ENCODE assay signal across 26 cellular contexts in genomic region chr20:62946918-62947317, GRCh38. TPM values are rescaled to one million over a fixed set of nuclear protein-coding genes. Genes with fewer than 3 reads are reported as not detected.
A peak's percentile ranks its signal among the peaks of the same experiment; 100 is the strongest.
DNase-seq lines count a peak whose midpoint lies in the region; ATAC-seq, FAIRE-seq and TF ChIP-seq lines count a peak whose summit lies in the region.
"Had no signal": no experiment of that assay in that cellular context is flagged by ENCODE, and none has a peak within 500 bp of the region (broad histone marks: within the 10 kb centered on the region; RNA-seq: fewer than 3 reads in every experiment).

No MANE protein-coding gene starts in this region.

- TF ChIP-seq POLR2A in K562 (conservative IDR thresholded peaks at IDR 0.05), result no peak

- H2AFZ ChIP-seq in SK-N-SH (ENCODE audit: low read depth) (no peak overlapping the region), K562 (ENCODE audit: low read depth, low read length) (no peak overlapping the region)

- in situ Hi-C loops in K562 (cut with MboI), result no loop called here

- TF ChIP-seq CTCF in SK-N-SH (IDR thresholded peaks at IDR 0.05), result no peak
- TF ChIP-seq CTCF in K562 (IDR thresholded peaks at IDR 0.05 in 2 of 3, conservative IDR thresholded peaks at IDR 0.05 in 1 of 3; ENCODE audit: insufficient read depth in 2 of 3, low read depth in 1 of 3, low read length in 3 of 3), result no peak
- no peak for TF ChIP-seq CTCF in HFFc6 (IDR thresholded peaks at IDR 0.05)

- H3K27ac Mint-ChIP-seq in stimulated activated naive B cell treated with anti-CD40 and anti-IgM and Interleukin-4, amounts not matched to agents 10 μg/mL and 1 μg/mL and 100 μg/mL, for 72 hours, result peak overlapping the region; percentile 31
- no peak overlapping the region for H3K27ac Mint-ChIP-seq in HFFc6
- H3K27ac Mint-ChIP-seq: activated T-helper 17 cell treated with anti-CD3 and anti-CD28 coated beads, Interleukin-2, amount 50 U/mL, for 72 hours had no signal

- H3K27me3 Mint-ChIP-seq in stimulated activated naive B cell treated with anti-CD40 and anti-IgM and Interleukin-4, amounts not matched to agents 10 μg/mL and 1 μg/mL and 100 μg/mL, for 72 hours, result no peaks in the 10 kb centered on the region
- H3K27me3 Mint-ChIP-seq in HFFc6 (ENCODE audit: insufficient read depth), result peaks cover 1% of the 10 kb centered on the region; the same call in 1 of the 2 replicates
- H3K27me3 Mint-ChIP-seq: activated T-helper 17 cell treated with anti-CD3 and anti-CD28 coated beads, Interleukin-2, amount 50 U/mL, for 72 hours had no signal

- H3F3A ChIP-seq in SK-N-SH (replicated peaks; ENCODE audit: insufficient read depth), result no peaks in the 10 kb centered on the region

- TF ChIP-seq RAD21 in SK-N-SH (IDR thresholded peaks at IDR 0.05; ENCODE audit: low read length) (peak; percentile 54), K562 (CRISPR knock-in tag; conservative IDR thresholded peaks at IDR 0.05 in 1 of 2, IDR thresholded peaks at IDR 0.05 in 1 of 2) (no peak)

- H3K9me3 Mint-ChIP-seq in stimulated activated naive B cell treated with anti-CD40 and anti-IgM and Interleukin-4, amounts not matched to agents 10 μg/mL and 1 μg/mL and 100 μg/mL, for 72 hours, result peaks cover 0 to 3% of the 10 kb centered on the region in 2 donors
- H3K9me3 Mint-ChIP-seq in HFFc6, result no peaks in the 10 kb centered on the region
- H3K9me3 Mint-ChIP-seq: activated T-helper 17 cell treated with anti-CD3 and anti-CD28 coated beads, Interleukin-2, amount 50 U/mL, for 72 hours had no signal

- no peaks in the 10 kb centered on the region for H3K9me1 ChIP-seq in K562 (ENCODE audit: control insufficient read depth, insufficient read depth, low read length)

- H3K9me3 ChIP-seq in SK-N-SH (no peaks in the 10 kb centered on the region), K562 (replicated peaks; ENCODE audit: control insufficient read depth, insufficient read depth, low read depth, low read length) (peaks cover 7% of the 10 kb centered on the region)
- H3K9me3 ChIP-seq: mucosa of descending colon had no signal

- H3K79me2 ChIP-seq in SK-N-SH (ENCODE audit: insufficient read depth) (peaks cover 24% of the 10 kb centered on the region), K562 (ENCODE audit: control insufficient read depth, insufficient read depth, low read length) (peaks cover 5% of the 10 kb centered on the region; the same call in 2 of the 3 replicates)

- CTCF ChIA-PET in SK-N-SH (lab: Yijun Ruan, JAX) (interaction anchor here (0.9 to 1.7 kb wide), 3 partner anchors 17 to 62 kb away, joined by 3 to 5 read pairs (median 5); no protein-coding TSS in a partner anchor), K562 (lab: Yijun Ruan, JAX; ENCODE audit: low intra/inter-chr PET ratio) (no interaction called here)

- H3K9me2 ChIP-seq in SK-N-SH, result no peaks in the 10 kb centered on the region

- BruUV-seq in K562 (replicated peaks; lab: Mats Ljungman, UMichigan), result no TSS peak

- H3K4me1 ChIP-seq in SK-N-SH (ENCODE audit: control insufficient read depth in 1 of 2, insufficient read depth in 2 of 2, low read depth in 1 of 2, low read length in 1 of 2) (peaks cover 0 to 16% of the 10 kb centered on the region in 2 experiments; a peak in 2 of 4 replicates), K562 (replicated peaks in 1 of 2; ENCODE audit: control insufficient read depth in 2 of 2, insufficient read depth in 2 of 2, low read length in 2 of 2) (no peaks in the 10 kb centered on the region)

- DNase-seq in SK-N-SH (peak; percentile 79), K562 (ENCODE audit: extremely low read depth in 1 of 4, low spot score in 3 of 4) (no peak), left ventricle myocardium superior (peak; percentile 52), HFFc6 (no peak), medulla oblongata (ENCODE audit: extremely low spot score) (no peak)
- no peak for DNase-seq in stimulated activated naive B cell treated with anti-CD40 and anti-IgM and Interleukin-4, amounts not matched to agents 10 μg/mL and 1 μg/mL and 100 μg/mL, for 72 hours
- no peak for DNase-seq in activated CD4-positive, alpha-beta T cell treated with anti-CD3 and anti-CD28 coated beads, Interleukin-2, amount 50 U/mL, for 48 hours
- DNase-seq: dermis blood vessel endothelial cell, DND-41, H7, NCI-H1105 treated with DMSO at 0.1 percent for 48 hours, NCI-H2107, NCI-H524 had no signal

- peak in 1 of 2 experiments; percentile 59; a peak in 2 of 4 replicates for TF ChIP-seq EP300 in SK-N-SH (IDR thresholded peaks at IDR 0.05; ENCODE audit: borderline replicate concordance in 1 of 2, low read depth in 1 of 2, low read length in 1 of 2)
- no peak for TF ChIP-seq EP300 in K562 (IDR thresholded peaks at IDR 0.05; ENCODE audit: low read length)

- POLR2A ChIA-PET in SK-N-SH (lab: Yijun Ruan, JAX), result interaction anchor here (1.2 kb wide), 1 partner anchor 9 kb away, joined by 3 read pairs; the partner anchor contains the start of gene GID8
- POLR2A ChIA-PET in K562 (lab: Yijun Ruan, JAX), result interaction anchor here (0.6 to 4.5 kb wide), 4 partner anchors 10 to 1266 kb away, joined by 3 to 41 read pairs (median 4); partner anchors contain the start of gene GID8

- intact Hi-C loops in K562 (cut with micrococcal nuclease), result no loop called here
- intact Hi-C loops in left ventricle myocardium superior (cut with micrococcal nuclease), result no loop called here

- H3K36me3 ChIP-seq in SK-N-SH (replicated peaks in 1 of 2; ENCODE audit: control insufficient read depth in 1 of 2, insufficient read depth in 2 of 2, low read length in 1 of 2) (peaks cover 51 to 73% of the 10 kb centered on the region in 2 experiments), K562 (ENCODE audit: control insufficient read depth, insufficient read depth, low read length) (peaks cover 70% of the 10 kb centered on the region)

- H3K27ac ChIP-seq in SK-N-SH (ENCODE audit: low read depth in 2 of 2, low read length in 1 of 2), result no peak overlapping the region; a peak in 1 of 4 replicates
- no peak overlapping the region for H3K27ac ChIP-seq in K562 (ENCODE audit: extremely low read depth, low read depth, low read length)

- no peak for FAIRE-seq in K562 (lab: Jason Lieb, UNC)
- FAIRE-seq: bronchial epithelial cell, frontal cortex, RCC 7860, urothelium cell line had no signal

- H4K20me1 ChIP-seq in SK-N-SH (ENCODE audit: insufficient read depth), result peaks cover 5% of the 10 kb centered on the region; the same call in 1 of the 2 replicates
- H4K20me1 ChIP-seq in K562 (replicated peaks; ENCODE audit: control insufficient read depth, insufficient read depth, low read length), result no peaks in the 10 kb centered on the region

- H3K36me3 Mint-ChIP-seq in stimulated activated naive B cell treated with anti-CD40 and anti-IgM and Interleukin-4, amounts not matched to agents 10 μg/mL and 1 μg/mL and 100 μg/mL, for 72 hours, result peaks cover 41 to 67% of the 10 kb centered on the region in 2 donors
- H3K36me3 Mint-ChIP-seq in HFFc6 (ENCODE audit: low read depth), result peaks cover 61% of the 10 kb centered on the region

- 64% methylated on average over 10 of the region's 10 CpGs for WGBS in SK-N-SH (ENCODE audit: low lambda C conversion rate)
- 50% methylated on average over 10 of the region's 10 CpGs for WGBS in K562 (ENCODE audit: insufficient coverage, low coverage, missing lambda C conversion rate)

- H3K27me3 ChIP-seq in SK-N-SH (ENCODE audit: insufficient read depth) (no peaks in the 10 kb centered on the region), K562 (ENCODE audit: control insufficient read depth in 2 of 2, insufficient read depth in 2 of 2, low read length in 2 of 2) (no peaks in the 10 kb centered on the region)

- no peak overlapping the region for H3K4me3 Mint-ChIP-seq in stimulated activated naive B cell treated with anti-CD40 and anti-IgM and Interleukin-4, amounts not matched to agents 10 μg/mL and 1 μg/mL and 100 μg/mL, for 72 hours
- no peak overlapping the region for H3K4me3 Mint-ChIP-seq in HFFc6
- H3K4me3 Mint-ChIP-seq: activated T-helper 17 cell treated with anti-CD3 and anti-CD28 coated beads, Interleukin-2, amount 50 U/mL, for 72 hours had no signal

- H3K4me3 ChIP-seq in SK-N-SH (ENCODE audit: low read depth in 2 of 2, low read length in 1 of 2), result no peak overlapping the region
- H3K4me3 ChIP-seq in K562, result no peak overlapping the region
- H3K4me3 ChIP-seq: mucosa of descending colon had no signal

- peaks cover 15 to 27% of the 10 kb centered on the region in 2 donors for H3K4me1 Mint-ChIP-seq in stimulated activated naive B cell treated with anti-CD40 and anti-IgM and Interleukin-4, amounts not matched to agents 10 μg/mL and 1 μg/mL and 100 μg/mL, for 72 hours
- peaks cover 3% of the 10 kb centered on the region for H3K4me1 Mint-ChIP-seq in HFFc6 (ENCODE audit: low read depth)

- H3K9ac ChIP-seq in SK-N-SH, result no peak overlapping the region
- H3K9ac ChIP-seq in K562 (ENCODE audit: insufficient read depth in 1 of 2, low read depth in 2 of 2, low read length in 2 of 2), result no peak overlapping the region

- H3K4me2 ChIP-seq in SK-N-SH, result no peak overlapping the region
- no peak overlapping the region for H3K4me2 ChIP-seq in K562 (ENCODE audit: insufficient read depth, low read length)

- no peak for ATAC-seq in K562
- ATAC-seq in left ventricle myocardium superior, result peak; percentile 90
- ATAC-seq in stimulated activated naive B cell treated with anti-CD40 and anti-IgM and Interleukin-4, amounts not matched to agents 10 μg/mL and 1 μg/mL and 100 μg/mL, for 72 hours (replicated peaks), result no peak
- ATAC-seq in HG03175 (IDR thresholded peaks at IDR 0.05; ENCODE audit: unreplicated experiment), result no peak
- ATAC-seq: activated CD4-positive, CD25-positive, alpha-beta regulatory T cell treated with anti-CD3 and anti-CD28 coated beads, Interleukin-2, amount 50 U/mL, for 24 hours; activated T-helper 17 cell treated with anti-CD3 and anti-CD28 coated beads, Interleukin-2, amount 50 U/mL, for 72 hours; left colon; mucosa of descending colon had no signal

RNA-seq across cellular contexts. Expression of gene SLC17A9, which starts 5.6 kb away (rescaled TPM):
- not detected in 2 replicates for polyA plus RNA-seq in SK-N-SH (2012; rRNA removed)
- 0.01 TPM in 1 of 2 replicates, not detected in the other for polyA plus RNA-seq in SK-N-SH (2012; cell fraction: cytosol; rRNA removed)
- 0.19 and 0.23 TPM in 2 replicates for polyA plus RNA-seq in SK-N-SH (2012; cell fraction: nucleus; rRNA removed)
- not detected in 2 replicates for total RNA-seq in K562 (2011; cell fraction: chromatin; rRNA removed; ENCODE audit: low replicate concordance)
- 0.13 TPM in 1 of 2 replicates, not detected in the other for total RNA-seq in K562 (2011; cell fraction: nucleolus; rRNA removed)
- total RNA-seq in K562 (2011; cell fraction: nucleoplasm; rRNA removed), result 0.15 TPM in 1 of 2 replicates, not detected in the other
- total RNA-seq in K562 (2014; rRNA removed), result not detected in 2 replicates
- total RNA-seq in K562 (2014; rRNA removed; fragmentation: Illumina TruSeq; extraction: Trizol), result not detected in 2 replicates
- total RNA-seq in K562 (2015; rRNA removed; fragmentation: Illumina TruSeq; extraction: Trizol), result not detected in 2 replicates
- 0.27 and 0.31 TPM in 2 replicates for total RNA-seq in K562 (2021)
- not detected in 2 replicates for polyA plus RNA-seq in K562 (2011; rRNA removed)
- 0.03 TPM in 1 of 2 replicates, not detected in the other for polyA plus RNA-seq in K562 (2011; cell fraction: cytosol; rRNA removed)
- 0.06 and 0.10 TPM in 2 replicates for polyA plus RNA-seq in K562 (2011; cell fraction: nucleus; rRNA removed)
- 0.03 TPM in 1 of 2 replicates, not detected in the other for polyA plus RNA-seq in K562 (2012)
- not detected in 2 replicates for polyA plus RNA-seq in K562 (2014; fragmentation: Illumina TruSeq; extraction: Trizol)
- not detected for polyA plus RNA-seq in K562 (2014; fragmentation: Nextera tagmentation; extraction: Ambion mirVana)
- 0.04 and 0.05 TPM in 2 replicates for polyA plus RNA-seq in K562 (2014; rRNA removed)
- not detected in 2 replicates for polyA minus RNA-seq in K562 (2011; rRNA and poly(A)+ RNA removed)
- polyA minus RNA-seq in K562 (2011; cell fraction: cytosol; rRNA and poly(A)+ RNA removed), result not detected in 2 replicates
- not detected in 2 replicates for polyA minus RNA-seq in K562 (2011; cell fraction: nucleus; rRNA and poly(A)+ RNA removed)
- total RNA-seq in left ventricle myocardium superior, result 1.5 TPM
- total RNA-seq in HFFc6 (2021; fragmentation: NEBNext Ultra II Directional; extraction: Animal tissue kit (Norgen Biotek cat#: 25700)), result 10 to 100 TPM; 32.8 to 47.0 (median 35.7) TPM
- total RNA-seq: skeletal muscle tissue had no signal
- polyA plus RNA-seq: neural cell had no signal

RNA-seq across cellular contexts. Expression of gene GID8, which starts 9.0 kb away (rescaled TPM):
- polyA plus RNA-seq in SK-N-SH (2012; rRNA removed), result 18.1 and 18.7 TPM in 2 replicates
- 18.8 and 19.9 TPM in 2 replicates for polyA plus RNA-seq in SK-N-SH (2012; cell fraction: cytosol; rRNA removed)
- 13.2 and 15.2 TPM in 2 replicates for polyA plus RNA-seq in SK-N-SH (2012; cell fraction: nucleus; rRNA removed)
- total RNA-seq in K562 (2011; cell fraction: chromatin; rRNA removed; ENCODE audit: low replicate concordance), result 26.6 and 28.0 TPM in 2 replicates
- total RNA-seq in K562 (2011; cell fraction: nucleolus; rRNA removed), result 15.2 and 19.5 TPM in 2 replicates
- 23.8 and 32.1 TPM in 2 replicates for total RNA-seq in K562 (2011; cell fraction: nucleoplasm; rRNA removed)
- 22.2 and 26.0 TPM in 2 replicates for total RNA-seq in K562 (2014; rRNA removed)
- 21.8 and 23.4 TPM in 2 replicates for total RNA-seq in K562 (2014; rRNA removed; fragmentation: Illumina TruSeq; extraction: Trizol)
- 22.4 and 23.0 TPM in 2 replicates for total RNA-seq in K562 (2015; rRNA removed; fragmentation: Illumina TruSeq; extraction: Trizol)
- 29.0 and 31.6 TPM in 2 replicates for total RNA-seq in K562 (2021)
- 24.6 and 26.3 TPM in 2 replicates for polyA plus RNA-seq in K562 (2011; rRNA removed)
- 20.8 and 25.4 TPM in 2 replicates for polyA plus RNA-seq in K562 (2011; cell fraction: cytosol; rRNA removed)
- 19.8 and 21.7 TPM in 2 replicates for polyA plus RNA-seq in K562 (2011; cell fraction: nucleus; rRNA removed)
- 21.3 and 23.2 TPM in 2 replicates for polyA plus RNA-seq in K562 (2012)
- 22.2 TPM in 2 replicates for polyA plus RNA-seq in K562 (2014; fragmentation: Illumina TruSeq; extraction: Trizol)
- 10 to 100 TPM in 1 of 2 experiments, 1 to 10 TPM in 1; 7.5 to 12.9 TPM for polyA plus RNA-seq in K562 (2014; fragmentation: Nextera tagmentation; extraction: Ambion mirVana)
- polyA plus RNA-seq in K562 (2014; rRNA removed), result 24.9 and 25.7 TPM in 2 replicates
- 31.4 and 32.6 TPM in 2 replicates for polyA minus RNA-seq in K562 (2011; rRNA and poly(A)+ RNA removed)
- polyA minus RNA-seq in K562 (2011; cell fraction: cytosol; rRNA and poly(A)+ RNA removed), result 15.6 and 17.0 TPM in 2 replicates
- polyA minus RNA-seq in K562 (2011; cell fraction: nucleus; rRNA and poly(A)+ RNA removed), result 6.1 and 10.0 TPM in 2 replicates
- total RNA-seq in left ventricle myocardium superior, result 16.1 TPM
- total RNA-seq in HFFc6 (2021; fragmentation: NEBNext Ultra II Directional; extraction: Animal tissue kit (Norgen Biotek cat#: 25700)), result 10 to 100 TPM; 19.1 to 26.9 (median 22.6) TPM

RNA-seq across cellular contexts. Expression of gene DIDO1, which starts 20.6 kb away (rescaled TPM):
- 14.7 and 15.6 TPM in 2 replicates for polyA plus RNA-seq in SK-N-SH (2012; rRNA removed)
- polyA plus RNA-seq in SK-N-SH (2012; cell fraction: cytosol; rRNA removed), result 9.5 and 11.1 TPM in 2 replicates
- polyA plus RNA-seq in SK-N-SH (2012; cell fraction: nucleus; rRNA removed), result 59.9 and 69.2 TPM in 2 replicates
- 117 and 149 TPM in 2 replicates for total RNA-seq in K562 (2011; cell fraction: chromatin; rRNA removed; ENCODE audit: low replicate concordance)
- 70.2 and 72.0 TPM in 2 replicates for total RNA-seq in K562 (2011; cell fraction: nucleolus; rRNA removed)
- 82.5 and 92.1 TPM in 2 replicates for total RNA-seq in K562 (2011; cell fraction: nucleoplasm; rRNA removed)
- 31.2 and 36.7 TPM in 2 replicates for total RNA-seq in K562 (2014; rRNA removed)
- 22.2 and 23.4 TPM in 2 replicates for total RNA-seq in K562 (2014; rRNA removed; fragmentation: Illumina TruSeq; extraction: Trizol)
- 26.8 and 27.1 TPM in 2 replicates for total RNA-seq in K562 (2015; rRNA removed; fragmentation: Illumina TruSeq; extraction: Trizol)
- 38.2 and 43.6 TPM in 2 replicates for total RNA-seq in K562 (2021)
- 40.5 and 50.2 TPM in 2 replicates for polyA plus RNA-seq in K562 (2011; rRNA removed)
- polyA plus RNA-seq in K562 (2011; cell fraction: cytosol; rRNA removed), result 31.2 and 58.5 TPM in 2 replicates
- 256 and 286 TPM in 2 replicates for polyA plus RNA-seq in K562 (2011; cell fraction: nucleus; rRNA removed)
- 23.7 and 36.2 TPM in 2 replicates for polyA plus RNA-seq in K562 (2012)
- 37.4 and 37.9 TPM in 2 replicates for polyA plus RNA-seq in K562 (2014; fragmentation: Illumina TruSeq; extraction: Trizol)
- polyA plus RNA-seq in K562 (2014; fragmentation: Nextera tagmentation; extraction: Ambion mirVana), result 1 to 10 TPM; 4.4 to 4.8 TPM
- polyA plus RNA-seq in K562 (2014; rRNA removed), result 44.3 and 46.8 TPM in 2 replicates
- 32.2 and 34.2 TPM in 2 replicates for polyA minus RNA-seq in K562 (2011; rRNA and poly(A)+ RNA removed)
- polyA minus RNA-seq in K562 (2011; cell fraction: cytosol; rRNA and poly(A)+ RNA removed), result 13.9 and 15.7 TPM in 2 replicates
- 35.7 and 49.3 TPM in 2 replicates for polyA minus RNA-seq in K562 (2011; cell fraction: nucleus; rRNA and poly(A)+ RNA removed)
- total RNA-seq in left ventricle myocardium superior, result 38.3 TPM
- 10 to 100 TPM; 31.9 to 36.1 (median 34.8) TPM for total RNA-seq in HFFc6 (2021; fragmentation: NEBNext Ultra II Directional; extraction: Animal tissue kit (Norgen Biotek cat#: 25700))

RNA-seq across cellular contexts. Expression of gene BHLHE23, which starts 59.8 kb away (rescaled TPM):
- polyA plus RNA-seq in SK-N-SH (2012; rRNA removed), result not detected in 2 replicates
- polyA plus RNA-seq in SK-N-SH (2012; cell fraction: cytosol; rRNA removed), result not detected in 2 replicates
- polyA plus RNA-seq in SK-N-SH (2012; cell fraction: nucleus; rRNA removed), result not detected in 2 replicates
- total RNA-seq in K562 (2011; cell fraction: chromatin; rRNA removed; ENCODE audit: low replicate concordance), result not detected in 2 replicates
- total RNA-seq in K562 (2011; cell fraction: nucleolus; rRNA removed), result not detected in 2 replicates
- total RNA-seq in K562 (2011; cell fraction: nucleoplasm; rRNA removed), result not detected in 2 replicates
- not detected in 2 replicates for total RNA-seq in K562 (2014; rRNA removed)
- not detected in 2 replicates for total RNA-seq in K562 (2014; rRNA removed; fragmentation: Illumina TruSeq; extraction: Trizol)
- total RNA-seq in K562 (2015; rRNA removed; fragmentation: Illumina TruSeq; extraction: Trizol), result not detected in 2 replicates
- not detected in 2 replicates for total RNA-seq in K562 (2021)
- polyA plus RNA-seq in K562 (2011; rRNA removed), result not detected in 2 replicates
- not detected in 2 replicates for polyA plus RNA-seq in K562 (2011; cell fraction: cytosol; rRNA removed)
- polyA plus RNA-seq in K562 (2011; cell fraction: nucleus; rRNA removed), result not detected in 2 replicates
- not detected in 2 replicates for polyA plus RNA-seq in K562 (2012)
- polyA plus RNA-seq in K562 (2014; fragmentation: Illumina TruSeq; extraction: Trizol), result not detected in 2 replicates
- polyA plus RNA-seq in K562 (2014; fragmentation: Nextera tagmentation; extraction: Ambion mirVana), result not detected
- not detected in 2 replicates for polyA plus RNA-seq in K562 (2014; rRNA removed)
- polyA minus RNA-seq in K562 (2011; rRNA and poly(A)+ RNA removed), result not detected in 2 replicates
- polyA minus RNA-seq in K562 (2011; cell fraction: cytosol; rRNA and poly(A)+ RNA removed), result not detected in 2 replicates
- polyA minus RNA-seq in K562 (2011; cell fraction: nucleus; rRNA and poly(A)+ RNA removed), result not detected in 2 replicates
- total RNA-seq in left ventricle myocardium superior, result not detected
- not detected for total RNA-seq in HFFc6 (2021; fragmentation: NEBNext Ultra II Directional; extraction: Animal tissue kit (Norgen Biotek cat#: 25700))
- total RNA-seq: activated CD8-positive, alpha-beta memory T cell treated with anti-CD3 and anti-CD28 coated beads for 36 hours; activated T-helper 17 cell treated with anti-CD3 and anti-CD28 coated beads, Interleukin-2, amount 50 U/mL, for 72 hours; bronchial epithelial cell; dermis blood vessel endothelial cell; frontal cortex; left colon; mucosa of descending colon; posterior vena cava; skeletal muscle tissue had no signal
- polyA plus RNA-seq: neural cell had no signal

Comparison
In these comparisons a context has a peak if more than half of its experiments do, and no peak if none do; other contexts are left out.
1. DNase-seq: peak in SK-N-SH (single experiment) and left ventricle myocardium superior (single experiment); none in K562 (0 of 4), stimulated activated naive B cell treated with anti-CD40 and anti-IgM and Interleukin-4, amounts not matched to agents 10 μg/mL and 1 μg/mL and 100 μg/mL, for 72 hours (single experiment), activated CD4-positive, alpha-beta T cell treated with anti-CD3 and anti-CD28 coated beads, Interleukin-2, amount 50 U/mL, for 48 hours (0 of 2), HFFc6 (single experiment) and medulla oblongata (single experiment).
2. RNA of gene SLC17A9, which starts 5.6 kb away (total RNA-seq): 32.8 to 47.0 TPM in HFFc6; 1.5 TPM in left ventricle myocardium superior (single experiment) and 0.13 to 0.31 TPM in K562; every median in the first group is over 10 times any median in the second.
3. Of the 27 proteins assayed by ChIP-seq in both K562 and SK-N-SH: peak only in K562: none; only in SK-N-SH: CHD2, GATA2, MXI1, RAD21, RCOR1 and USF2; in both: none; in neither: 20; mixed calls (peak in some experiments, not most) for 1.